22 cellular contexts compared by ENCODE assay signal in genomic region chr11:1520987-1521349, GRCh38. TPM values are rescaled to one million over a fixed set of nuclear protein-coding genes. Genes with fewer than 3 reads are reported as not detected.
DNase-seq lines count a peak whose midpoint lies in the region; ATAC-seq, FAIRE-seq and TF ChIP-seq lines count a peak whose summit lies in the region.
"Had no signal": no experiment of that assay in that cellular context is flagged by ENCODE, and none has a peak within 500 bp of the region (broad histone marks: within the 10 kb centered on the region; RNA-seq: fewer than 3 reads in every experiment).

No MANE protein-coding gene starts in this region.

- peak overlapping the region; percentile 75 for H3K27ac Mint-ChIP-seq in activated T-helper 17 cell treated with anti-CD3 and anti-CD28 coated beads, Interleukin-2, amount 50 U/mL, for 72 hours
- H3K27ac Mint-ChIP-seq in glutamatergic neuron (ENCODE audit: unreplicated experiment): peak overlapping the region; percentile 80
- peak overlapping the region; percentile 60 for H3K27ac Mint-ChIP-seq in stimulated activated effector memory CD8-positive, alpha-beta T cell treated with anti-CD3 and anti-CD28 coated beads, Interleukin-12 subunit alpha, Interleukin-12 subunit beta, amount 100 ng/mL, for 72 hours
- H3K27ac Mint-ChIP-seq: CD4-positive, alpha-beta T cell; mesothelial cell of epicardium had no signal

- no peaks in the 10 kb centered on the region for H3K36me3 Mint-ChIP-seq in activated T-helper 17 cell treated with anti-CD3 and anti-CD28 coated beads, Interleukin-2, amount 50 U/mL, for 72 hours (ENCODE audit: low read depth)
- no peaks in the 10 kb centered on the region for H3K36me3 Mint-ChIP-seq in glutamatergic neuron (ENCODE audit: unreplicated experiment)
- H3K36me3 Mint-ChIP-seq in stimulated activated effector memory CD8-positive, alpha-beta T cell treated with anti-CD3 and anti-CD28 coated beads, Interleukin-12 subunit alpha, Interleukin-12 subunit beta, amount 100 ng/mL, for 72 hours: no peaks in the 10 kb centered on the region
- H3K36me3 Mint-ChIP-seq: mesothelial cell of epicardium had no signal

- H3K4me3 Mint-ChIP-seq in activated T-helper 17 cell treated with anti-CD3 and anti-CD28 coated beads, Interleukin-2, amount 50 U/mL, for 72 hours: no peak overlapping the region
- peak overlapping the region; percentile 77 for H3K4me3 Mint-ChIP-seq in glutamatergic neuron (ENCODE audit: unreplicated experiment)
- peak overlapping the region; percentile 5 for H3K4me3 Mint-ChIP-seq in stimulated activated effector memory CD8-positive, alpha-beta T cell treated with anti-CD3 and anti-CD28 coated beads, Interleukin-12 subunit alpha, Interleukin-12 subunit beta, amount 100 ng/mL, for 72 hours
- H3K4me3 Mint-ChIP-seq: CD4-positive, alpha-beta T cell; mesothelial cell of epicardium; T-cell had no signal

- TF ChIP-seq CTCF in glutamatergic neuron (IDR thresholded peaks at IDR 0.05; ENCODE audit: partially characterized antibody, unreplicated experiment) (no peak), D721Med (IDR thresholded peaks at IDR 0.05; ENCODE audit: insufficient read depth, missing control alignments) (no peak)

- ATAC-seq in Right ventricle myocardium inferior (peak; percentile 40), GM19452 (IDR thresholded peaks at IDR 0.05; ENCODE audit: unreplicated experiment) (no peak)
- no peak for ATAC-seq in activated T-helper 17 cell treated with anti-CD3 and anti-CD28 coated beads, Interleukin-2, amount 50 U/mL, for 72 hours (replicated peaks)
- ATAC-seq in stimulated activated effector memory CD8-positive, alpha-beta T cell treated with anti-CD3 and anti-CD28 coated beads, Interleukin-12 subunit alpha, Interleukin-12 subunit beta, amount 100 ng/mL, for 72 hours: no peak
- ATAC-seq: A549, T-cell had no signal

- intact Hi-C loops in Right ventricle myocardium inferior (cut with DNase I): no loop called here
- intact Hi-C loops in cardiac septum (cut with DNase I): no loop called here

- no peak for FAIRE-seq in D721Med (lab: Jason Lieb, UNC)
- FAIRE-seq: A549, endometrium, keratinocyte had no signal

- no peaks in the 10 kb centered on the region for H3K9me3 Mint-ChIP-seq in activated T-helper 17 cell treated with anti-CD3 and anti-CD28 coated beads, Interleukin-2, amount 50 U/mL, for 72 hours
- H3K9me3 Mint-ChIP-seq in glutamatergic neuron (ENCODE audit: unreplicated experiment): peaks cover 7% of the 10 kb centered on the region
- H3K9me3 Mint-ChIP-seq in stimulated activated effector memory CD8-positive, alpha-beta T cell treated with anti-CD3 and anti-CD28 coated beads, Interleukin-12 subunit alpha, Interleukin-12 subunit beta, amount 100 ng/mL, for 72 hours: no peaks in the 10 kb centered on the region
- H3K9me3 Mint-ChIP-seq: CD4-positive, alpha-beta T cell; mesothelial cell of epicardium; T-cell had no signal

- no peaks in the 10 kb centered on the region for H3K27me3 Mint-ChIP-seq in activated T-helper 17 cell treated with anti-CD3 and anti-CD28 coated beads, Interleukin-2, amount 50 U/mL, for 72 hours
- peaks cover 9% of the 10 kb centered on the region for H3K27me3 Mint-ChIP-seq in glutamatergic neuron (ENCODE audit: unreplicated experiment)
- H3K27me3 Mint-ChIP-seq: CD4-positive, alpha-beta T cell; T-cell had no signal

- H3K4me1 Mint-ChIP-seq in activated T-helper 17 cell treated with anti-CD3 and anti-CD28 coated beads, Interleukin-2, amount 50 U/mL, for 72 hours: peaks cover 18% of the 10 kb centered on the region
- H3K4me1 Mint-ChIP-seq in glutamatergic neuron (ENCODE audit: low read depth, unreplicated experiment): peaks cover 53% of the 10 kb centered on the region
- H3K4me1 Mint-ChIP-seq in stimulated activated effector memory CD8-positive, alpha-beta T cell treated with anti-CD3 and anti-CD28 coated beads, Interleukin-12 subunit alpha, Interleukin-12 subunit beta, amount 100 ng/mL, for 72 hours: peaks cover 65% of the 10 kb centered on the region

- DNase-seq in Right ventricle myocardium inferior (ENCODE audit: missing footprints) (peak; percentile 59), cardiac septum (ENCODE audit: low spot score) (no peak), glutamatergic neuron (peak; percentile 63), D721Med (ENCODE audit: insufficient read length, low spot score) (no peak)
- DNase-seq in stimulated activated effector memory CD8-positive, alpha-beta T cell treated with anti-CD3 and anti-CD28 coated beads, Interleukin-12 subunit alpha, Interleukin-12 subunit beta, amount 100 ng/mL, for 72 hours (ENCODE audit: low spot score in 2 of 2): no peak
- no peak for DNase-seq in activated CD4-positive, CD25-positive, alpha-beta regulatory T cell treated with anti-CD3 and anti-CD28 coated beads, Interleukin-2, amount 50 U/mL, for 72 hours
- DNase-seq: amniotic stem cell; CD4-positive, alpha-beta T cell; GM23248; hippocampal formation; NCI-H187; NCI-H446 treated with DMSO at 0.1 percent for 48 hours; stimulated activated CD4-positive, alpha-beta T cell treated with anti-CD3 and anti-CD28 coated beads, Interleukin-12 subunit alpha, Interleukin-12 subunit beta, amount 100 ng/mL, for 4 hours; stimulated activated naive CD4-positive, alpha-beta T cell; T-cell; transverse colon had no signal

RNA-seq across cellular contexts. Expression of gene MOB2, which starts 34.4 kb away (rescaled TPM):
- total RNA-seq in Right ventricle myocardium inferior: 48.7 TPM
- 48.5 TPM for total RNA-seq in cardiac septum
- 10 to 100 TPM; 24.5 to 26.7 TPM for total RNA-seq in activated T-helper 17 cell treated with anti-CD3 and anti-CD28 coated beads, Interleukin-2, amount 50 U/mL, for 72 hours
- 29.0 TPM for total RNA-seq in glutamatergic neuron (ENCODE audit: unreplicated experiment)

RNA-seq across cellular contexts. Expression of gene DUSP8, which starts 51.1 kb away (rescaled TPM):
- total RNA-seq in Right ventricle myocardium inferior (10.5 TPM), cardiac septum (36.9 TPM), glutamatergic neuron (ENCODE audit: unreplicated experiment) (123 TPM)
- 1 to 10 TPM in 1 of 2 donors, under 1 TPM in 1; 0.80 to 1.7 TPM for total RNA-seq in activated T-helper 17 cell treated with anti-CD3 and anti-CD28 coated beads, Interleukin-2, amount 50 U/mL, for 72 hours

Comparison
In these comparisons a context has a peak if more than half of its experiments do, and no peak if none do; other contexts are left out.
1. DNase-seq: peak in Right ventricle myocardium inferior (single experiment) and glutamatergic neuron (single experiment); none in cardiac septum (single experiment), stimulated activated effector memory CD8-positive, alpha-beta T cell treated with anti-CD3 and anti-CD28 coated beads, Interleukin-12 subunit alpha, Interleukin-12 subunit beta, amount 100 ng/mL, for 72 hours (0 of 2), D721Med (single experiment) and activated CD4-positive, CD25-positive, alpha-beta regulatory T cell treated with anti-CD3 and anti-CD28 coated beads, Interleukin-2, amount 50 U/mL, for 72 hours (single experiment).
2. Peak in every context shown above with its lines, with median percentiles within 50 percentile points of each other: H3K27ac Mint-ChIP-seq.